In the genomic region with DNA sequence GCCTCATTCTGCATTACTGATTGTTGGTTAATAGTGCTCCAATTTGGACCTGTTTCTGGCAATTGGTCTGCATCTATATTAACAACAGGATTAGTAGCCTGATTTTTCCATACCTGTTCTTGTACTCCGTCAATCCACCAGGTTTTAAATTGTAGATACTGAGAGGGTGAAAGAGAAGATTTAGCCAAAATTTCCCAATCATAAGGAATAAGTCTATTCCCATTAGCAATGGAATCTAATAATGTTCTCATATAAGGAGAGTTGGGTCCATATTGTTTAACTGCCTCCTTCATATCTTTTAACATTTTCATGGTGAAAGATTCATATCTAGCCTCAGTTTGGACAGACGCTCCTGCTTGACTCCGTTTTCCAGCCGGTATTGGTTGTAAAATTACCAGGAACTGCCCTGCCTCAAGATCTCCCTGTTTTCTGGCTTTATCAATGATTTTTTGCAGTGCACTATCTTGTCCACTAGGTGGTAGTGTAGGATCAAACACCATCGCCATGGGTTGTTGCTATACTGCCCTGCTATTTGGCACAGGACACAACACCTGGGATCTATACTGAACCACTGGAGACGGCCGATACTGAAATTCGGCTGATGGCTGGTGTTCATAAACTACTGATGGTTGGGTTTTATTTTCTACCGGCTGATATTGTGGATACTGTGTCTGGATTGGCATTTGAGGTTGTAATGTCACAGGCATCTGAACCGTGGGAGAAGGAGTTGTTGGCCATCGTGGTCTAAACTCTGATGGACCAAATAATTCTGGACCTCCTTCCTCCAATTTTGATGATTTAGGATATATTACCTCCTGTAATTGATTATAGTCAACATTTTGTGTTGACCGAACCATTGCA, we compare ENCODE assay signal across 8 cellular contexts. TPM values are rescaled to one million over a fixed set of nuclear protein-coding genes. Genes with fewer than 3 reads are reported as not detected.
DNase-seq lines count a peak whose midpoint lies in the region; ATAC-seq, FAIRE-seq and TF ChIP-seq lines count a peak whose summit lies in the region.

No MANE protein-coding gene starts in this region.

- intact Hi-C loops in activated CD4-positive, alpha-beta T cell treated with anti-CD3 and anti-CD28 coated beads, Interleukin-2, amount 10 ng/mL, durations not matched to agents 24 days and 14 days (cut with micrococcal nuclease) = loop anchor here (1.0 to 5.0 kb wide), 6 partner anchors 22 to 148 kb away; a partner anchor contains a TSS

- DNase-seq in GF-D8 (lab: John Stamatoyannopoulos, UW) (peak; percentile 12), HL-60 (ENCODE audit: low read depth in 1 of 2, low spot score in 1 of 2) (peak; percentile 63 to 70), NCI-H524 treated with DMSO at 0.1 percent for 48 hours (lab: John Stamatoyannopoulos, UW) (peak; percentile 48), H1 (ENCODE audit: low read depth in 1 of 2, low spot score in 2 of 2) (no peak), mesendoderm (peak; percentile 86), type B pancreatic cell (ENCODE audit: extremely low spot score, unreplicated experiment) (no peak)
- DNase-seq in activated CD4-positive, alpha-beta T cell treated with anti-CD3 and anti-CD28 coated beads, Interleukin-2, amount 10 ng/mL, durations not matched to agents 24 days and 14 days = peak; percentile 90

- no peak overlapping the region for H3K4me3 ChIP-seq in HL-60 (replicated peaks; ENCODE audit: insufficient read depth, low read length)
- H3K4me3 ChIP-seq in H1 (ENCODE audit: extremely low read depth in 1 of 4, insufficient read depth in 2 of 4, low read depth in 3 of 4, low read length in 4 of 4) = no peak overlapping the region
- H3K4me3 ChIP-seq in mesendoderm (ENCODE audit: low read length) = no peak overlapping the region

- H2BK15ac ChIP-seq in H1 (ENCODE audit: low read length) (no peak overlapping the region), mesendoderm (replicated peaks; ENCODE audit: low read depth) (no peak overlapping the region)

- H3K56ac ChIP-seq in H1 (replicated peaks; ENCODE audit: insufficient read length, low read depth, low read length) (no peak overlapping the region), mesendoderm (ENCODE audit: low read length) (no peak overlapping the region)

- H4K91ac ChIP-seq in H1 (replicated peaks; ENCODE audit: insufficient read length, low read length) = no peak overlapping the region

- TF ChIP-seq RAD21 in H1 (IDR thresholded peaks at IDR 0.05 in 1 of 2, conservative IDR thresholded peaks at IDR 0.05 in 1 of 2; ENCODE audit: low read depth in 2 of 2, low read length in 2 of 2) = peak; percentile 99 to 100

- no peak overlapping the region for H3K18ac ChIP-seq in H1 (ENCODE audit: extremely low read depth, low read length)
- H3K18ac ChIP-seq in mesendoderm (ENCODE audit: low read length) = no peak overlapping the region

- FAIRE-seq in H1 (lab: Jason Lieb, UNC) = peak; percentile 48

- H2BK120ac ChIP-seq in H1 (replicated peaks; ENCODE audit: low read depth, low read length) (no peak overlapping the region), mesendoderm (ENCODE audit: low read depth, low read length) (no peak overlapping the region)

- H3K9ac ChIP-seq in H1 (replicated peaks in 1 of 4; ENCODE audit: extremely low read depth in 1 of 4, low read depth in 3 of 4, low read length in 3 of 4) = no peak overlapping the region
- H3K9ac ChIP-seq in mesendoderm (ENCODE audit: low read length) = no peak overlapping the region

- TF ChIP-seq EP300 in H1 (IDR thresholded peaks at IDR 0.05; ENCODE audit: borderline replicate concordance in 1 of 2, low read depth in 2 of 2, low read length in 2 of 2) = no peak

- H3K14ac ChIP-seq in H1 (ENCODE audit: insufficient read length) = no peak overlapping the region

- TF ChIP-seq CTCF in HL-60 (IDR thresholded peaks at IDR 0.05; ENCODE audit: insufficient read depth, low read length) (peak; percentile 88), H1 (IDR thresholded peaks at IDR 0.05; ENCODE audit: control extremely low read depth in 1 of 3, insufficient read depth in 1 of 3, low read depth in 1 of 3, low read length in 3 of 3) (peak in 2 of 3 experiments; percentile 80 to 93; a peak in 3 of 4 replicates), type B pancreatic cell (conservative IDR thresholded peaks at IDR 0.05) (peak; percentile 93)

- no peak overlapping the region for H3K4me3 Mint-ChIP-seq in activated CD4-positive, alpha-beta T cell treated with anti-CD3 and anti-CD28 coated beads, Interleukin-2, amount 10 ng/mL, durations not matched to agents 24 days and 14 days
- H3K4me3 Mint-ChIP-seq in type B pancreatic cell = no peak overlapping the region

- TF ChIP-seq POLR2A in H1 (IDR thresholded peaks at IDR 0.05; ENCODE audit: control extremely low read depth in 1 of 2, low read depth in 2 of 2, low read length in 2 of 2) = no peak

- ATAC-seq in HG02970 (IDR thresholded peaks at IDR 0.05; ENCODE audit: low FRiP score, unreplicated experiment) = no peak

- H2BK5ac ChIP-seq in H1 (ENCODE audit: low read depth, low read length) = no peak overlapping the region
- no peak overlapping the region for H2BK5ac ChIP-seq in mesendoderm (ENCODE audit: low read length)

- CTCF ChIA-PET in H1 (lab: Charles Lee; ENCODE audit: partially characterized antibody) = interaction anchor here (0.7 to 1.6 kb wide), 5 partner anchors 20 to 284 kb away, joined by 3 to 9 read pairs (median 3); a partner anchor contains a TSS

- H3K4me2 ChIP-seq in H1 (ENCODE audit: insufficient read depth in 1 of 2, low read depth in 2 of 2, low read length in 2 of 2) = no peak overlapping the region
- no peak overlapping the region for H3K4me2 ChIP-seq in mesendoderm (ENCODE audit: low read length)

- H2AK5ac ChIP-seq in H1 (ENCODE audit: low read depth, low read length) (no peak overlapping the region), mesendoderm (ENCODE audit: low read length) (no peak overlapping the region)

- no peak overlapping the region for H3K27ac ChIP-seq in HL-60 (replicated peaks)
- no peak overlapping the region for H3K27ac ChIP-seq in H1 (ENCODE audit: low read depth, low read length)
- no peak overlapping the region for H3K27ac ChIP-seq in mesendoderm (ENCODE audit: low read depth, low read length)

- H3K79me2 ChIP-seq in H1 (ENCODE audit: control insufficient read depth in 1 of 2, insufficient read depth in 2 of 2, low read length in 2 of 2) (no peaks in the 10 kb centered on the region), mesendoderm (ENCODE audit: control insufficient read depth, insufficient read depth, low read length) (no peaks in the 10 kb centered on the region)

- no peak overlapping the region for H4K5ac ChIP-seq in H1 (ENCODE audit: insufficient read length, low read depth, low read length)
- H4K5ac ChIP-seq in mesendoderm (ENCODE audit: low read length) = no peak overlapping the region

- H3K27me3 Mint-ChIP-seq in activated CD4-positive, alpha-beta T cell treated with anti-CD3 and anti-CD28 coated beads, Interleukin-2, amount 10 ng/mL, durations not matched to agents 24 days and 14 days = peaks cover 18% of the 10 kb centered on the region
- peaks cover 6% of the 10 kb centered on the region for H3K27me3 Mint-ChIP-seq in type B pancreatic cell

- no peak overlapping the region for H4K8ac ChIP-seq in H1 (ENCODE audit: extremely low read depth, insufficient read depth, low read length)
- no peak overlapping the region for H4K8ac ChIP-seq in mesendoderm (ENCODE audit: low read depth, low read length)

- H3K79me1 ChIP-seq in H1 (ENCODE audit: low read depth, low read length) (no peaks in the 10 kb centered on the region), mesendoderm (ENCODE audit: low read length) (no peaks in the 10 kb centered on the region)

- H2BK12ac ChIP-seq in H1 (ENCODE audit: low read depth, low read length) = no peak overlapping the region

- no peak overlapping the region for H3K23ac ChIP-seq in H1 (ENCODE audit: insufficient read length)
- no peak overlapping the region for H3K23ac ChIP-seq in mesendoderm (ENCODE audit: low read length)

- H3K9me3 ChIP-seq in H1 (ENCODE audit: insufficient read depth in 2 of 2, low read depth in 1 of 2, low read length in 1 of 2) = no peaks in the 10 kb centered on the region; a peak in 1 of 4 replicates

- 52% methylated on average over 12 of the region's 12 CpGs; no CpG with 5 or more reads in 1 of the 2 experiments for WGBS in H1 (ENCODE audit: extremely low coverage in 1 of 2, insufficient coverage in 1 of 2, insufficient read length in 1 of 2, insufficient replicate concordance in 2 of 2, low coverage in 1 of 2, low lambda C conversion rate in 2 of 2, missing lambda C conversion rate in 1 of 2), 2 experiments
- WGBS in mesendoderm (ENCODE audit: extremely low coverage, insufficient coverage, low lambda C conversion rate) = no CpG with 5 or more reads among the region's 12 CpGs

- H3K4me1 ChIP-seq in H1 (replicated peaks in 1 of 4; ENCODE audit: control insufficient read depth in 3 of 4, insufficient read depth in 4 of 4, low read length in 3 of 4) (peaks cover 0 to 5% (median 0%) of the 10 kb centered on the region in 4 experiments; a peak in 2 of 7 replicates), mesendoderm (ENCODE audit: control insufficient read depth, low read depth, low read length) (no peaks in the 10 kb centered on the region)

- no peak overlapping the region for H3K4ac ChIP-seq in H1 (replicated peaks; ENCODE audit: insufficient read length, low read depth, low read length)
- no peak overlapping the region for H3K4ac ChIP-seq in mesendoderm (ENCODE audit: low read depth, low read length)

- no peaks in the 10 kb centered on the region for H3K23me2 ChIP-seq in H1 (ENCODE audit: low read depth, low read length)

- H3K36me3 ChIP-seq in H1 (ENCODE audit: control insufficient read depth in 2 of 4, insufficient read depth in 4 of 4, low read length in 3 of 4) (no peaks in the 10 kb centered on the region), mesendoderm (ENCODE audit: control insufficient read depth, insufficient read depth, low read length) (no peaks in the 10 kb centered on the region)

- H3K4me1 Mint-ChIP-seq in activated CD4-positive, alpha-beta T cell treated with anti-CD3 and anti-CD28 coated beads, Interleukin-2, amount 10 ng/mL, durations not matched to agents 24 days and 14 days = peaks cover 22% of the 10 kb centered on the region
- H3K4me1 Mint-ChIP-seq in type B pancreatic cell (ENCODE audit: unreplicated experiment) = no peaks in the 10 kb centered on the region

- H4K20me1 ChIP-seq in H1 (replicated peaks in 1 of 2; ENCODE audit: control insufficient read depth in 1 of 2, insufficient read depth in 2 of 2, low read length in 2 of 2) = no peaks in the 10 kb centered on the region

- no peak overlapping the region for H3K27ac Mint-ChIP-seq in activated CD4-positive, alpha-beta T cell treated with anti-CD3 and anti-CD28 coated beads, Interleukin-2, amount 10 ng/mL, durations not matched to agents 24 days and 14 days
- H3K27ac Mint-ChIP-seq in type B pancreatic cell = no peak overlapping the region

- peaks cover 11% of the 10 kb centered on the region for H3K9me3 Mint-ChIP-seq in activated CD4-positive, alpha-beta T cell treated with anti-CD3 and anti-CD28 coated beads, Interleukin-2, amount 10 ng/mL, durations not matched to agents 24 days and 14 days
- no peaks in the 10 kb centered on the region for H3K9me3 Mint-ChIP-seq in type B pancreatic cell

- H3K36me3 Mint-ChIP-seq in activated CD4-positive, alpha-beta T cell treated with anti-CD3 and anti-CD28 coated beads, Interleukin-2, amount 10 ng/mL, durations not matched to agents 24 days and 14 days (ENCODE audit: low read depth) = peaks cover 9% of the 10 kb centered on the region
- no peaks in the 10 kb centered on the region for H3K36me3 Mint-ChIP-seq in type B pancreatic cell

- POLR2A ChIA-PET in H1 (lab: Charles Lee; ENCODE audit: partially characterized antibody) = interaction anchor here (0.9 to 1.1 kb wide), 2 partner anchors 76 to 80 kb away, joined by 3 read pairs; a partner anchor contains a TSS

- H2BK20ac ChIP-seq in H1 (ENCODE audit: low read length) = no peak overlapping the region

- no peak overlapping the region for H2AFZ ChIP-seq in H1 (ENCODE audit: low read length)

- no peaks in the 10 kb centered on the region for H3K27me3 ChIP-seq in HL-60 (ENCODE audit: insufficient read depth, poor library complexity, severe bottlenecking)
- no peaks in the 10 kb centered on the region for H3K27me3 ChIP-seq in H1 (replicated peaks in 1 of 4; ENCODE audit: control insufficient read depth in 3 of 4, extremely low read depth in 1 of 4, insufficient read depth in 3 of 4, low read length in 3 of 4)
- no peaks in the 10 kb centered on the region for H3K27me3 ChIP-seq in mesendoderm (ENCODE audit: insufficient read depth, low read length, poor library complexity)

RNA-seq across cellular contexts. Expression of a gene that starts 25.2 kb away (rescaled TPM):
- 22.1 and 22.5 TPM in 2 replicates for total RNA-seq in activated CD4-positive, alpha-beta T cell treated with anti-CD3 and anti-CD28 coated beads, Interleukin-2, amount 10 ng/mL, durations not matched to agents 24 days and 14 days
- 15.2 and 15.4 TPM in 2 replicates for total RNA-seq in H1 (2021; fragmentation: NEBNext Ultra II Directional; extraction: Animal tissue kit (Norgen Biotek cat#: 25700))
- 12.3 and 14.2 TPM in 2 replicates for polyA plus RNA-seq in H1 (2011; rRNA removed)
- 8.7 TPM for polyA plus RNA-seq in H1 (2011; cell fraction: cytosol; rRNA removed)
- polyA plus RNA-seq in H1 (2011; cell fraction: nucleus; rRNA removed) = 9.5 TPM
- polyA plus RNA-seq in H1 (2012, experiment 1 of 2) = 14.7 to 18.7 TPM (median 15.8 TPM) in 4 replicates
- 14.5 TPM for polyA plus RNA-seq in H1 (2012, experiment 2 of 2)
- polyA plus RNA-seq in H1 (2013, experiment 1 of 2) = 14.0 TPM
- polyA plus RNA-seq in H1 (2013, experiment 2 of 2) = 13.1 TPM
- polyA minus RNA-seq in H1 (2011; rRNA and poly(A)+ RNA removed) = 6.6 and 9.1 TPM in 2 replicates
- 4.7 TPM for polyA minus RNA-seq in H1 (2011; cell fraction: cytosol; rRNA and poly(A)+ RNA removed)
- 6.4 TPM for polyA minus RNA-seq in H1 (2011; cell fraction: nucleus; rRNA and poly(A)+ RNA removed)
- polyA plus RNA-seq in mesendoderm (2013, experiment 1 of 2) = 14.9 TPM
- polyA plus RNA-seq in mesendoderm (2013, experiment 2 of 2) = 14.1 TPM
- 16.0 and 18.0 TPM in 2 replicates for total RNA-seq in type B pancreatic cell (ENCODE audit: low replicate concordance)

RNA-seq across cellular contexts. Expression of a gene that starts 37.9 kb away (rescaled TPM):
- 1.3 and 1.5 TPM in 2 replicates for total RNA-seq in activated CD4-positive, alpha-beta T cell treated with anti-CD3 and anti-CD28 coated beads, Interleukin-2, amount 10 ng/mL, durations not matched to agents 24 days and 14 days
- total RNA-seq in H1 (2021; fragmentation: NEBNext Ultra II Directional; extraction: Animal tissue kit (Norgen Biotek cat#: 25700)) = 8.5 and 9.0 TPM in 2 replicates
- polyA plus RNA-seq in H1 (2011; rRNA removed) = 6.0 and 7.8 TPM in 2 replicates
- 6.2 TPM for polyA plus RNA-seq in H1 (2011; cell fraction: cytosol; rRNA removed)
- polyA plus RNA-seq in H1 (2011; cell fraction: nucleus; rRNA removed) = 66.0 TPM
- polyA plus RNA-seq in H1 (2012, experiment 1 of 2) = 8.3 to 9.7 TPM (median 9.4 TPM) in 4 replicates
- polyA plus RNA-seq in H1 (2012, experiment 2 of 2) = 4.6 TPM
- polyA plus RNA-seq in H1 (2013, experiment 1 of 2) = 4.0 TPM
- polyA plus RNA-seq in H1 (2013, experiment 2 of 2) = 3.4 TPM
- polyA minus RNA-seq in H1 (2011; rRNA and poly(A)+ RNA removed) = 9.5 and 11.4 TPM in 2 replicates
- polyA minus RNA-seq in H1 (2011; cell fraction: cytosol; rRNA and poly(A)+ RNA removed) = 3.9 TPM
- 17.4 TPM for polyA minus RNA-seq in H1 (2011; cell fraction: nucleus; rRNA and poly(A)+ RNA removed)
- 2.2 TPM for polyA plus RNA-seq in mesendoderm (2013, experiment 1 of 2)
- polyA plus RNA-seq in mesendoderm (2013, experiment 2 of 2) = 2.3 TPM
- total RNA-seq in type B pancreatic cell (ENCODE audit: low replicate concordance) = 2.5 and 2.8 TPM in 2 replicates

RNA-seq across cellular contexts. Expression of a gene that starts 57.5 kb away (rescaled TPM):
- not detected in 2 replicates for total RNA-seq in activated CD4-positive, alpha-beta T cell treated with anti-CD3 and anti-CD28 coated beads, Interleukin-2, amount 10 ng/mL, durations not matched to agents 24 days and 14 days
- not detected in 2 replicates for total RNA-seq in H1 (2021; fragmentation: NEBNext Ultra II Directional; extraction: Animal tissue kit (Norgen Biotek cat#: 25700))
- 0.02 and 0.05 TPM in 2 replicates for polyA plus RNA-seq in H1 (2011; rRNA removed)
- not detected for polyA plus RNA-seq in H1 (2011; cell fraction: cytosol; rRNA removed)
- polyA plus RNA-seq in H1 (2011; cell fraction: nucleus; rRNA removed) = 0.81 TPM
- polyA plus RNA-seq in H1 (2012, experiment 1 of 2) = not detected in 4 replicates
- polyA plus RNA-seq in H1 (2012, experiment 2 of 2) = not detected
- polyA plus RNA-seq in H1 (2013, experiment 1 of 2) = 0.04 TPM
- not detected for polyA plus RNA-seq in H1 (2013, experiment 2 of 2)
- polyA minus RNA-seq in H1 (2011; rRNA and poly(A)+ RNA removed) = 0.07 TPM in 1 of 2 replicates, not detected in the other
- polyA minus RNA-seq in H1 (2011; cell fraction: cytosol; rRNA and poly(A)+ RNA removed) = not detected
- not detected for polyA minus RNA-seq in H1 (2011; cell fraction: nucleus; rRNA and poly(A)+ RNA removed)
- 0.01 TPM for polyA plus RNA-seq in mesendoderm (2013, experiment 1 of 2)
- not detected for polyA plus RNA-seq in mesendoderm (2013, experiment 2 of 2)
- total RNA-seq in type B pancreatic cell (ENCODE audit: low replicate concordance) = not detected in 2 replicates

Comparison
In these comparisons a context has a peak if more than half of its experiments do, and no peak if none do; other contexts are left out.
1. DNase-seq: peak in GF-D8 (single experiment), HL-60 (2 of 2), NCI-H524 treated with DMSO at 0.1 percent for 48 hours (single experiment), activated CD4-positive, alpha-beta T cell treated with anti-CD3 and anti-CD28 coated beads, Interleukin-2, amount 10 ng/mL, durations not matched to agents 24 days and 14 days (single experiment) and mesendoderm (single experiment); none in H1 (0 of 2) and type B pancreatic cell (single experiment).
2. Peak in every context shown above with its lines, with median percentiles within 50 percentile points of each other: CTCF ChIP-seq.